In genomic region chr7:1460757-1461639, GRCh38 we compare ENCODE assay signal across 8 cellular contexts. TPM values are rescaled to one million over a fixed set of nuclear protein-coding genes. Genes with fewer than 3 reads are reported as not detected.
DNase-seq lines count a peak whose midpoint lies in the region; ATAC-seq and TF ChIP-seq lines count a peak whose summit lies in the region.

No MANE protein-coding gene starts in this region.

- DNase-seq in EH (ENCODE audit: low read depth) (peak; percentile 39), RPMI7951 (ENCODE audit: low read depth) (peak; percentile 86), fibroblast of mammary gland (ENCODE audit: low read depth) (peak; percentile 72), ovary (peak; percentile 49 to 73 (median 60)), NCI-H524 treated with DMSO at 0.1 percent for 48 hours (lab: John Stamatoyannopoulos, UW) (no peak), NCI-H2107 treated with DMSO at 0.1 percent for 48 hours (lab: John Stamatoyannopoulos, UW; ENCODE audit: unreplicated experiment) (no peak), 8988T (no peak)

- no peaks in the 10 kb centered on the region for H3K36me3 ChIP-seq in ovary

- H3K27me3 ChIP-seq in ovary, result no peaks in the 10 kb centered on the region

- intact Hi-C loops in ovary (cut with DNase I), result no loop called here

- no peaks in the 10 kb centered on the region for H3K9me3 ChIP-seq in ovary

- H3K4me3 ChIP-seq in fibroblast of mammary gland (ENCODE audit: control insufficient read depth, low read depth, low read length) (peak overlapping the region; percentile 10), ovary (no peak overlapping the region)

- H3K27ac ChIP-seq in ovary, result peak overlapping the region in 1 of 2 donors; percentile 41

- H3K4me1 ChIP-seq in ovary (ENCODE audit: insufficient read depth), result peaks cover 9% of the 10 kb centered on the region

- ATAC-seq in HG02870 (IDR thresholded peaks at IDR 0.05; ENCODE audit: unreplicated experiment), result no peak

- no peak for TF ChIP-seq POLR2A in ovary (IDR thresholded peaks at IDR 0.05)

- 14 to 21% (median 19%) methylated on average over 30 of the region's 30 CpGs for WGBS in ovary, 3 donors

- TF ChIP-seq CTCF in fibroblast of mammary gland (conservative IDR thresholded peaks at IDR 0.05; ENCODE audit: control insufficient read depth, insufficient read depth, low read depth, low read length) (no peak), ovary (IDR thresholded peaks at IDR 0.05) (no peak)

- no peak for TF ChIP-seq EP300 in ovary (IDR thresholded peaks at IDR 0.05)

RNA-seq across cellular contexts. Expression of gene MICALL2, which starts 1.7 kb away (rescaled TPM):
- total RNA-seq in RPMI7951 (2014; rRNA removed; shearing (Covaris generic)), result 16.0 and 20.1 TPM in 2 replicates
- total RNA-seq in ovary, result 10 to 100 TPM in 2 of 7 donors, 1 to 10 TPM in 5; 3.8 to 13.4 (median 7.9) TPM
- polyA plus RNA-seq in ovary, result 1 to 10 TPM in 1 of 2 donors, under 1 TPM in 1; 0.95 to 5.5 TPM

RNA-seq across cellular contexts. Expression of gene INTS1, which starts 43.2 kb away (rescaled TPM):
- 43.3 and 49.5 TPM in 2 replicates for total RNA-seq in RPMI7951 (2014; rRNA removed; shearing (Covaris generic))
- 10 to 100 TPM; 28.5 to 80.5 (median 70.6) TPM for total RNA-seq in ovary
- polyA plus RNA-seq in ovary, result 10 to 100 TPM in 1 of 2 donors, 1 to 10 TPM in 1; 1.9 to 48.7 TPM

Comparison
In these comparisons a context has a peak if more than half of its experiments do, and no peak if none do; other contexts are left out.
1. DNase-seq: peak in EH (single experiment), RPMI7951 (single experiment), fibroblast of mammary gland (single experiment) and ovary (5 of 5); none in NCI-H524 treated with DMSO at 0.1 percent for 48 hours (single experiment), NCI-H2107 treated with DMSO at 0.1 percent for 48 hours (single experiment) and 8988T (single experiment).